In genomic region chr4:51843309-51844156, GRCh38 we compare ENCODE assay signal across 8 cellular contexts. TPM values are rescaled to one million over a fixed set of nuclear protein-coding genes. Genes with fewer than 3 reads are reported as not detected.
A peak's percentile ranks its signal among the peaks of the same experiment; 100 is the strongest.
DNase-seq lines count a peak whose midpoint lies in the region; ATAC-seq and TF ChIP-seq lines count a peak whose summit lies in the region.

No MANE protein-coding gene starts in this region.

- H3K36me3 ChIP-seq in neural cell (ENCODE audit: insufficient read depth, low read length) (no peaks in the 10 kb centered on the region), subcutaneous abdominal adipose tissue (ENCODE audit: control insufficient read depth in 5 of 5, insufficient read depth in 5 of 5, low read length in 5 of 5) (peaks cover 0 to 5% (median 0%) of the 10 kb centered on the region in 5 donors)

- ATAC-seq in HG02642 (IDR thresholded peaks at IDR 0.05; ENCODE audit: poor library complexity, unreplicated experiment), result peak; percentile 33
- ATAC-seq in activated T-helper 17 cell treated with anti-CD3 and anti-CD28 coated beads, Interleukin-2, amount 50 U/mL, for 72 hours (replicated peaks), result peak; percentile 27

- peaks cover 47% of the 10 kb centered on the region for H3K79me2 ChIP-seq in neural cell (replicated peaks; ENCODE audit: insufficient read depth, low read length)

- no peak for TF ChIP-seq RAD21 in neural cell (conservative IDR thresholded peaks at IDR 0.05)

- H2AFZ ChIP-seq in neural cell (ENCODE audit: low read depth, low read length), result peak overlapping the region; percentile 34

- H3K4me3 ChIP-seq in fibroblast of mammary gland (ENCODE audit: control insufficient read depth, low read depth, low read length), result peak overlapping the region; percentile 83
- peak overlapping the region; percentile 85 for H3K4me3 ChIP-seq in neural cell (ENCODE audit: low read length)
- peak overlapping the region; percentile 85 to 90 (median 86) for H3K4me3 ChIP-seq in subcutaneous abdominal adipose tissue (ENCODE audit: low read depth in 1 of 5, low read length in 5 of 5)

- H3K9me3 ChIP-seq in neural cell (ENCODE audit: low read length) (no peaks in the 10 kb centered on the region), subcutaneous abdominal adipose tissue (ENCODE audit: control insufficient read depth in 5 of 5, low read length in 5 of 5) (no peaks in the 10 kb centered on the region)

- H3K4me2 ChIP-seq in neural cell (ENCODE audit: low read length), result peak overlapping the region; percentile 86

- H3K9me3 Mint-ChIP-seq in activated T-helper 17 cell treated with anti-CD3 and anti-CD28 coated beads, Interleukin-2, amount 50 U/mL, for 72 hours, result no peaks in the 10 kb centered on the region

- H3K9me2 ChIP-seq in neural cell (ENCODE audit: insufficient read depth, low read length), result no peaks in the 10 kb centered on the region

- peaks cover 10% of the 10 kb centered on the region for H3K4me1 Mint-ChIP-seq in activated T-helper 17 cell treated with anti-CD3 and anti-CD28 coated beads, Interleukin-2, amount 50 U/mL, for 72 hours

- no peaks in the 10 kb centered on the region for H3K27me3 Mint-ChIP-seq in activated T-helper 17 cell treated with anti-CD3 and anti-CD28 coated beads, Interleukin-2, amount 50 U/mL, for 72 hours

- TF ChIP-seq CTCF in fibroblast of mammary gland (conservative IDR thresholded peaks at IDR 0.05; ENCODE audit: control insufficient read depth, insufficient read depth, low read depth, low read length) (no peak), neural cell (IDR thresholded peaks at IDR 0.05; ENCODE audit: poor library complexity, severe bottlenecking) (no peak)

- H3F3A ChIP-seq in neural cell (ENCODE audit: insufficient read depth, low read length, poor library complexity, severe bottlenecking), result peaks cover 6% of the 10 kb centered on the region

- H3K27me3 ChIP-seq in neural cell (ENCODE audit: insufficient read depth, low read depth, low read length) (no peaks in the 10 kb centered on the region), subcutaneous abdominal adipose tissue (ENCODE audit: control insufficient read depth in 5 of 5, insufficient read depth in 4 of 5, low read length in 5 of 5) (no peaks in the 10 kb centered on the region)

- peaks cover 3 to 24% (median 19%) of the 10 kb centered on the region in 5 donors for H3K4me1 ChIP-seq in subcutaneous abdominal adipose tissue (ENCODE audit: control insufficient read depth in 5 of 5, insufficient read depth in 5 of 5, low read length in 5 of 5)

- no peak for TF ChIP-seq EP300 in neural cell (conservative IDR thresholded peaks at IDR 0.05; ENCODE audit: poor library complexity, severe bottlenecking)

- no peaks in the 10 kb centered on the region for H4K20me1 ChIP-seq in neural cell (ENCODE audit: insufficient read depth)

- H3K9ac ChIP-seq in neural cell (ENCODE audit: low read length), result peak overlapping the region; percentile 84
- peak overlapping the region in 4 of 5 donors; percentile 73 to 85 (median 83) for H3K9ac ChIP-seq in subcutaneous abdominal adipose tissue (ENCODE audit: low read length in 5 of 5)

- H3K36me3 Mint-ChIP-seq in activated T-helper 17 cell treated with anti-CD3 and anti-CD28 coated beads, Interleukin-2, amount 50 U/mL, for 72 hours (ENCODE audit: low read depth), result peaks cover 17% of the 10 kb centered on the region

- peak overlapping the region; percentile 88 for H3K27ac Mint-ChIP-seq in activated T-helper 17 cell treated with anti-CD3 and anti-CD28 coated beads, Interleukin-2, amount 50 U/mL, for 72 hours

- DNase-seq in NCI-H1417 (lab: John Stamatoyannopoulos, UW) (peak in 2 of 3 experiments; percentile 52 to 79), NCI-H1417 treated with DMSO at 0.1 percent for 48 hours (lab: John Stamatoyannopoulos, UW) (no peak), NCI-H460 (ENCODE audit: extremely low read depth, low read depth) (peak; percentile 40), fibroblast of mammary gland (ENCODE audit: low read depth) (peak; percentile 56)

- peak overlapping the region; percentile 98 for H3K4me3 Mint-ChIP-seq in activated T-helper 17 cell treated with anti-CD3 and anti-CD28 coated beads, Interleukin-2, amount 50 U/mL, for 72 hours

- H3K27ac ChIP-seq in neural cell (ENCODE audit: low read length), result peak overlapping the region; percentile 83
- H3K27ac ChIP-seq in subcutaneous abdominal adipose tissue (ENCODE audit: low read depth, low read length), result peak overlapping the region; percentile 92

TF ChIP-seq in neural cell, 6 proteins besides CTCF, POLR2A, EP300 and RAD21:
- TF ChIP-seq TAF1 (IDR thresholded peaks at IDR 0.05; ENCODE audit: low read depth) (no peak), SMC3 (conservative IDR thresholded peaks at IDR 0.05; ENCODE audit: poor library complexity) (no peak), EZH2 (IDR thresholded peaks at IDR 0.05; ENCODE audit: borderline replicate concordance, insufficient read depth, low read length, poor library complexity, severe bottlenecking) (no peak), POLR2AphosphoS5 (IDR thresholded peaks at IDR 0.05) (no peak)

RNA-seq across cellular contexts. Expression of gene DCUN1D4, which starts 0.6 kb away (rescaled TPM):
- 29.3 and 39.8 TPM in 2 replicates for total RNA-seq in NCI-H460 (2014; rRNA removed; shearing (Covaris generic))
- polyA plus RNA-seq in NCI-H460 (2014; cell fraction: nucleus; rRNA removed), result 80.2 and 97.9 TPM in 2 replicates
- total RNA-seq in activated T-helper 17 cell treated with anti-CD3 and anti-CD28 coated beads, Interleukin-2, amount 50 U/mL, for 72 hours, result 10 to 100 TPM; 28.8 to 41.1 TPM
- polyA plus RNA-seq in neural cell, result 107 and 130 TPM in 2 replicates
- polyA minus RNA-seq in neural cell, result 152 and 154 TPM in 2 replicates
